In genomic region chr10:61662794-61663259, GRCh38 we compare ENCODE assay signal across 8 cellular contexts. TPM values are rescaled to one million over a fixed set of nuclear protein-coding genes. Genes with fewer than 3 reads are reported as not detected.
DNase-seq lines count a peak whose midpoint lies in the region; ATAC-seq and TF ChIP-seq lines count a peak whose summit lies in the region.

Gene CABCOCO1 (plus strand): TSS chr10:61662929. CDS start chr10:61662973, 44 bp downstream.

- H3K27ac ChIP-seq in caudate nucleus (ENCODE audit: low read depth, low read length) (peak within 1 kb of the TSS; percentile 64), gastrocnemius medialis (peak within 1 kb of the TSS in 2 of 4 donors; percentile 27 to 34)

- peaks cover 24% of the 10 kb centered on the region for H3K27me3 Mint-ChIP-seq in activated CD4-positive, alpha-beta memory T cell treated with anti-CD3 and anti-CD28 coated beads for 36 hours

- DNase-seq in AG08395 (ENCODE audit: low spot score) (peak; percentile 79), NCI-H1417 (lab: John Stamatoyannopoulos, UW) (peak in 2 of 3 experiments; percentile 77 to 78), caudate nucleus (lab: John Stamatoyannopoulos, UW) (peak in 59 of 61 donors; percentile 7 to 86 (median 61)), inferior parietal cortex (ENCODE audit: extremely low spot score) (peak; percentile 58), gastrocnemius medialis (peak; percentile 2 to 13), DMS79 treated with DMSO at 0.1 percent for 48 hours (lab: John Stamatoyannopoulos, UW) (no peak)
- no peak for DNase-seq in activated CD4-positive, alpha-beta memory T cell treated with anti-CD3 and anti-CD28 coated beads for 36 hours

- no peaks in the 10 kb centered on the region for H3K4me1 Mint-ChIP-seq in activated CD4-positive, alpha-beta memory T cell treated with anti-CD3 and anti-CD28 coated beads for 36 hours (ENCODE audit: low read depth)

- no peaks in the 10 kb centered on the region for H3K9me3 Mint-ChIP-seq in activated CD4-positive, alpha-beta memory T cell treated with anti-CD3 and anti-CD28 coated beads for 36 hours

- H3K27me3 ChIP-seq in gastrocnemius medialis: peaks cover 0 to 2% (median 0%) of the 10 kb centered on the region in 3 donors

- H3K9me3 ChIP-seq in gastrocnemius medialis: no peaks in the 10 kb centered on the region

- POLR2A ChIA-PET in activated CD4-positive, alpha-beta memory T cell treated with anti-CD3 and anti-CD28 coated beads for 36 hours (lab: Charles Lee): no interaction called here

- H3K27ac Mint-ChIP-seq in activated CD4-positive, alpha-beta memory T cell treated with anti-CD3 and anti-CD28 coated beads for 36 hours: no peak within 1 kb of the TSS

- intact Hi-C loops in gastrocnemius medialis (cut with DNase I; ENCODE audit: low total_unique reads): no loop called here
- intact Hi-C loops in activated CD4-positive, alpha-beta memory T cell treated with anti-CD3 and anti-CD28 coated beads for 36 hours (cut with micrococcal nuclease): no loop called here

- peak in 1 of 5 experiments; percentile 8 for TF ChIP-seq CTCF in gastrocnemius medialis (IDR thresholded peaks at IDR 0.05 in 4 of 5, conservative IDR thresholded peaks at IDR 0.05 in 1 of 5)

- H3K36me3 Mint-ChIP-seq in activated CD4-positive, alpha-beta memory T cell treated with anti-CD3 and anti-CD28 coated beads for 36 hours: no peaks in the 10 kb centered on the region

- in situ Hi-C loops in gastrocnemius medialis (cut with MboI; ENCODE audit: low sequenced_read_pairs in 4 of 4): no loop called here

- peak within 1 kb of the TSS; percentile 49 to 67 (median 62) for H3K4me3 ChIP-seq in gastrocnemius medialis

- peak; percentile 39 to 58 for ATAC-seq in gastrocnemius medialis
- no peak for ATAC-seq in GM18873 (IDR thresholded peaks at IDR 0.05; ENCODE audit: low FRiP score, unreplicated experiment)

- no peak for TF ChIP-seq POLR2A in gastrocnemius medialis (IDR thresholded peaks at IDR 0.05)

- peaks cover 0 to 5% of the 10 kb centered on the region in 2 donors for H3K4me1 ChIP-seq in gastrocnemius medialis

- CTCF ChIA-PET in activated CD4-positive, alpha-beta memory T cell treated with anti-CD3 and anti-CD28 coated beads for 36 hours (lab: Charles Lee): no interaction called here

- H3K4me3 Mint-ChIP-seq in activated CD4-positive, alpha-beta memory T cell treated with anti-CD3 and anti-CD28 coated beads for 36 hours: no peak within 1 kb of the TSS

- H3K36me3 ChIP-seq in gastrocnemius medialis: no peaks in the 10 kb centered on the region

RNA-seq across cellular contexts. Expression of gene CABCOCO1, which starts in this region (rescaled TPM):
- total RNA-seq in gastrocnemius medialis: not detected
- not detected for total RNA-seq in activated CD4-positive, alpha-beta memory T cell treated with anti-CD3 and anti-CD28 coated beads for 36 hours

Comparison
In these comparisons a context has a peak if more than half of its experiments do, and no peak if none do; other contexts are left out.
1. Peak in DNase-seq, ATAC-seq and H3K4me3 ChIP-seq in gastrocnemius medialis; RNA of the gene not detected or under 1 TPM.
2. DNase-seq: peak in AG08395 (single experiment), NCI-H1417 (2 of 3), caudate nucleus (59 of 61) and inferior parietal cortex (single experiment); none in DMS79 treated with DMSO at 0.1 percent for 48 hours (single experiment) and activated CD4-positive, alpha-beta memory T cell treated with anti-CD3 and anti-CD28 coated beads for 36 hours (single experiment).